ENCODE assay signal across 13 cellular contexts in genomic region chr12:111271674-111272418, GRCh38.
DNase-seq lines count a peak whose midpoint lies in the region; ATAC-seq and TF ChIP-seq lines count a peak whose summit lies in the region.
"Had no signal": no experiment of that assay in that cellular context is flagged by ENCODE, and none has a peak within 500 bp of the region (broad histone marks: within the 10 kb centered on the region; RNA-seq: fewer than 3 reads in every experiment).

No MANE protein-coding gene starts in this region.

- no peak overlapping the region for H3K4me3 ChIP-seq in AG09309 (ENCODE audit: control insufficient read depth, low read depth, low read length)
- no peak overlapping the region for H3K4me3 ChIP-seq in OCI-LY3 (ENCODE audit: low read length)
- no peak overlapping the region for H3K4me3 ChIP-seq in epithelial cell of proximal tubule (ENCODE audit: low read depth, low read length)
- H3K4me3 ChIP-seq: thoracic aorta had no signal

- no peak overlapping the region for H3K4me3 Mint-ChIP-seq in stimulated activated naive CD8-positive, alpha-beta T cell treated with anti-CD3 and anti-CD28 coated beads, Interleukin-15, amount 100 ng/mL, for 72 hours
- H3K4me3 Mint-ChIP-seq: activated naive CD8-positive, alpha-beta T cell treated with anti-CD3 and anti-CD28 coated beads, Interleukin-2, amount 50 U/mL, for 24 hours; T-helper 1 cell treated with Interleukin-12 subunit alpha and Interleukin-12 subunit beta and Interleukin-4 antibody, amounts not matched to agents 30 μg/mL and 1 μg/mL, for 36 hours had no signal

- peaks cover 13% of the 10 kb centered on the region for H3K27me3 Mint-ChIP-seq in stimulated activated naive CD8-positive, alpha-beta T cell treated with anti-CD3 and anti-CD28 coated beads, Interleukin-15, amount 100 ng/mL, for 72 hours
- H3K27me3 Mint-ChIP-seq: activated naive CD8-positive, alpha-beta T cell treated with anti-CD3 and anti-CD28 coated beads, Interleukin-2, amount 50 U/mL, for 24 hours had no signal

- H2AFZ ChIP-seq in OCI-LY3 (ENCODE audit: low read depth, low read length), result no peak overlapping the region

- DNase-seq in AG09309 (ENCODE audit: low read depth) (no peak), GM10266 (ENCODE audit: extremely low spot score) (no peak), epithelial cell of proximal tubule (ENCODE audit: low read depth) (no peak), GM03348 (ENCODE audit: low spot score) (no peak)
- no peak for DNase-seq in stimulated activated naive CD8-positive, alpha-beta T cell treated with anti-CD3 and anti-CD28 coated beads, Interleukin-15, amount 100 ng/mL, for 72 hours
- DNase-seq: activated naive CD8-positive, alpha-beta T cell treated with anti-CD3 and anti-CD28 coated beads, Interleukin-2, amount 50 U/mL, for 24 hours; NCI-H510A treated with DMSO at 0.1 percent for 48 hours; right cardiac atrium had no signal

- H3K4me1 Mint-ChIP-seq in stimulated activated naive CD8-positive, alpha-beta T cell treated with anti-CD3 and anti-CD28 coated beads, Interleukin-15, amount 100 ng/mL, for 72 hours, result no peaks in the 10 kb centered on the region
- H3K4me1 Mint-ChIP-seq: activated naive CD8-positive, alpha-beta T cell treated with anti-CD3 and anti-CD28 coated beads, Interleukin-2, amount 50 U/mL, for 24 hours had no signal

- H3K9me3 ChIP-seq in OCI-LY3 (ENCODE audit: insufficient read depth, low read length), result no peaks in the 10 kb centered on the region
- H3K9me3 ChIP-seq: thoracic aorta had no signal

- no peak overlapping the region for H3K27ac Mint-ChIP-seq in stimulated activated naive CD8-positive, alpha-beta T cell treated with anti-CD3 and anti-CD28 coated beads, Interleukin-15, amount 100 ng/mL, for 72 hours
- H3K27ac Mint-ChIP-seq: activated naive CD8-positive, alpha-beta T cell treated with anti-CD3 and anti-CD28 coated beads, Interleukin-2, amount 50 U/mL, for 24 hours; T-helper 1 cell treated with Interleukin-12 subunit alpha and Interleukin-12 subunit beta and Interleukin-4 antibody, amounts not matched to agents 30 μg/mL and 1 μg/mL, for 36 hours had no signal

- H3K4me1 ChIP-seq in OCI-LY3 (ENCODE audit: low read length), result no peaks in the 10 kb centered on the region

- no peaks in the 10 kb centered on the region for H4K20me1 ChIP-seq in OCI-LY3 (ENCODE audit: insufficient read depth, low read length)

- H3K9me3 Mint-ChIP-seq in stimulated activated naive CD8-positive, alpha-beta T cell treated with anti-CD3 and anti-CD28 coated beads, Interleukin-15, amount 100 ng/mL, for 72 hours, result no peaks in the 10 kb centered on the region
- H3K9me3 Mint-ChIP-seq: activated naive CD8-positive, alpha-beta T cell treated with anti-CD3 and anti-CD28 coated beads, Interleukin-2, amount 50 U/mL, for 24 hours; T-helper 1 cell treated with Interleukin-12 subunit alpha and Interleukin-12 subunit beta and Interleukin-4 antibody, amounts not matched to agents 30 μg/mL and 1 μg/mL, for 36 hours had no signal

- H3K9ac ChIP-seq in OCI-LY3 (ENCODE audit: low read length), result no peak overlapping the region

- H3K79me2 ChIP-seq in OCI-LY3 (ENCODE audit: low read length), result no peaks in the 10 kb centered on the region

- no peaks in the 10 kb centered on the region for H3K36me3 ChIP-seq in OCI-LY3 (replicated peaks; ENCODE audit: low read depth, low read length)
- H3K36me3 ChIP-seq: thoracic aorta had no signal

- peak; percentile 34 for TF ChIP-seq CTCF in AG09309 (IDR thresholded peaks at IDR 0.05; ENCODE audit: control insufficient read depth, insufficient read depth, low read depth, low read length, missing control alignments)
- peak; percentile 18 for TF ChIP-seq CTCF in GM10266 (IDR thresholded peaks at IDR 0.05; ENCODE audit: control insufficient read depth, insufficient read depth, low read depth, missing control alignments)
- TF ChIP-seq CTCF in OCI-LY3 (IDR thresholded peaks at IDR 0.05; ENCODE audit: low read depth, low read length), result peak; percentile 40
- peak; percentile 48 for TF ChIP-seq CTCF in epithelial cell of proximal tubule (conservative IDR thresholded peaks at IDR 0.05; ENCODE audit: low read depth, low read length)

- no peak for ATAC-seq in stimulated activated naive CD8-positive, alpha-beta T cell treated with anti-CD3 and anti-CD28 coated beads, Interleukin-15, amount 100 ng/mL, for 72 hours
- ATAC-seq in GM19351 (IDR thresholded peaks at IDR 0.05; ENCODE audit: unreplicated experiment), result no peak
- no peak for ATAC-seq in GM19035 (IDR thresholded peaks at IDR 0.05; ENCODE audit: unreplicated experiment)
- ATAC-seq: activated naive CD8-positive, alpha-beta T cell treated with anti-CD3 and anti-CD28 coated beads, Interleukin-2, amount 50 U/mL, for 24 hours; right cardiac atrium had no signal

- H3K27me3 ChIP-seq in OCI-LY3 (ENCODE audit: low read depth, low read length), result no peaks in the 10 kb centered on the region; the same call in 1 of the 2 replicates

- H3K27ac ChIP-seq in OCI-LY3 (ENCODE audit: low read length), result no peak overlapping the region
- H3K27ac ChIP-seq: thoracic aorta had no signal

- no peak overlapping the region for H3K4me2 ChIP-seq in OCI-LY3 (ENCODE audit: low read length)
